33 cellular contexts compared by ENCODE assay signal in the genomic region with DNA sequence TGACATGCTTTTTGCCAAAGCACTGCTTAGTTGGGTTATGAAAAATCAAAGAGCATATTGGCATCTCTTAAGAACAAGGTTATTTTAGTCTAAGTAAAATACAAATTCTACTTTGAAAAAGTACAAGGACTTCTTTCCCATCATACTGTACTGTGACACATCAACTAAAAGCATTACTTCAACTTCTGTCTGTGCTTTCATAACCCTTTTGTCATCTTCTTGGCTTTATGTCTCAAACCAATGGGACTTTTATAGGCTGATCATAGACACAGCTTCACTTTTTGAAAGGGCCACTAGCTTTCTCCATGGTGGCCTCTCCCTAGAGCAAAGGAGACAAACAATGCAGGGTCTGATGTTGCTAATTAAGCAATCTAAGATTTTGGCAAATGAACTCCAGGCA.
"Had no signal": no experiment of that assay in that cellular context is flagged by ENCODE, and none has a peak within 500 bp of the region (broad histone marks: within the 10 kb centered on the region; RNA-seq: fewer than 3 reads in every experiment).

No MANE protein-coding gene starts in this region.

- H3K4me3 Mint-ChIP-seq: activated CD4-positive, alpha-beta memory T cell treated with anti-CD3 and anti-CD28 coated beads for 36 hours; activated CD4-positive, alpha-beta T cell treated with anti-CD3 and anti-CD28 coated beads for 36 hours; activated CD4-positive, alpha-beta T cell treated with anti-CD3 and anti-CD28 coated beads, Interleukin-2, amount 10 ng/mL, durations not matched to agents 24 days and 14 days; activated CD8-positive, alpha-beta memory T cell treated with anti-CD3 and anti-CD28 coated beads, Interleukin-2, amount 10 ng/mL, durations not matched to agents 7 days and 5 days; activated CD8-positive, alpha-beta T cell treated with anti-CD3 and anti-CD28 coated beads, Interleukin-2, amount 10 ng/mL, durations not matched to agents 7 days and 5 days; activated naive CD4-positive, alpha-beta T cell treated with anti-CD3 and anti-CD28 coated beads for 36 hours; activated naive CD4-positive, alpha-beta T cell treated with anti-CD3 and anti-CD28 coated beads, Interleukin-2, amount 50 U/mL, for 24 hours; activated naive CD8-positive, alpha-beta T cell treated with anti-CD3 and anti-CD28 coated beads for 36 hours; activated naive CD8-positive, alpha-beta T cell treated with anti-CD3 and anti-CD28 coated beads, Interleukin-2, amount 50 U/mL, for 24 hours; activated T-helper 1 cell treated with anti-CD3 and anti-CD28 coated beads, Interleukin-12 subunit alpha, Interleukin-12 subunit beta, Interleukin-2, Interleukin-4 antibody, amounts not matched to agents 30 ng/mL and 10 ng/mL and 1 ng/mL, durations not matched to agents 14 hours and 24 hours and 36 hours; dendritic cell treated with granulocyte-macrophage colony-stimulating factor and Interleukin-4, amounts not matched to agents 40 ng/mL and 50 ng/mL, for 4 days; endodermal cell had no signal

- ATAC-seq: activated CD4-positive, alpha-beta T cell treated with anti-CD3 and anti-CD28 coated beads for 36 hours; activated CD8-positive, alpha-beta memory T cell treated with anti-CD3 and anti-CD28 coated beads, Interleukin-2, amount 10 ng/mL, durations not matched to agents 7 days and 5 days; activated CD8-positive, alpha-beta T cell treated with anti-CD3 and anti-CD28 coated beads, Interleukin-2, amount 10 ng/mL, durations not matched to agents 7 days and 5 days; activated naive CD8-positive, alpha-beta T cell treated with anti-CD3 and anti-CD28 coated beads, Interleukin-2, amount 50 U/mL, for 24 hours; esophagus mucosa; foreskin keratinocyte; gastrocnemius medialis had no signal

- H3K27ac ChIP-seq: adrenal gland, brain microvascular endothelial cell, colonic mucosa, dorsolateral prefrontal cortex, foreskin keratinocyte, gastrocnemius medialis, heart left ventricle had no signal

- H3K27ac Mint-ChIP-seq: activated CD4-positive, alpha-beta memory T cell treated with anti-CD3 and anti-CD28 coated beads for 36 hours; activated CD4-positive, alpha-beta T cell treated with anti-CD3 and anti-CD28 coated beads for 36 hours; activated CD4-positive, alpha-beta T cell treated with anti-CD3 and anti-CD28 coated beads, Interleukin-2, amount 10 ng/mL, durations not matched to agents 24 days and 14 days; activated CD8-positive, alpha-beta memory T cell treated with anti-CD3 and anti-CD28 coated beads, Interleukin-2, amount 10 ng/mL, durations not matched to agents 7 days and 5 days; activated CD8-positive, alpha-beta T cell treated with anti-CD3 and anti-CD28 coated beads, Interleukin-2, amount 10 ng/mL, durations not matched to agents 7 days and 5 days; activated naive CD4-positive, alpha-beta T cell treated with anti-CD3 and anti-CD28 coated beads for 36 hours; activated naive CD4-positive, alpha-beta T cell treated with anti-CD3 and anti-CD28 coated beads, Interleukin-2, amount 50 U/mL, for 24 hours; activated naive CD8-positive, alpha-beta T cell treated with anti-CD3 and anti-CD28 coated beads for 36 hours; activated naive CD8-positive, alpha-beta T cell treated with anti-CD3 and anti-CD28 coated beads, Interleukin-2, amount 50 U/mL, for 24 hours; activated T-helper 1 cell treated with anti-CD3 and anti-CD28 coated beads, Interleukin-12 subunit alpha, Interleukin-12 subunit beta, Interleukin-2, Interleukin-4 antibody, amounts not matched to agents 30 ng/mL and 10 ng/mL and 1 ng/mL, durations not matched to agents 14 hours and 24 hours and 36 hours; activated T-helper 2 cell treated with anti-CD3 and anti-CD28 coated beads, Interferon-gamma antibody, Interleukin-2, Interleukin-4, amounts not matched to agents 10 μg/mL and 5 μg/mL and 100 μg/mL, durations not matched to agents 14 hours and 24 hours and 36 hours; dendritic cell treated with granulocyte-macrophage colony-stimulating factor and Interleukin-4, amounts not matched to agents 40 ng/mL and 50 ng/mL, for 4 days; endodermal cell had no signal

- H3K36me3 ChIP-seq: adrenal gland, brain microvascular endothelial cell, colonic mucosa, gastrocnemius medialis, heart left ventricle had no signal

- H3K4me1 ChIP-seq: colonic mucosa, foreskin keratinocyte, gastrocnemius medialis had no signal

- DNase-seq: activated CD4-positive, alpha-beta memory T cell treated with anti-CD3 and anti-CD28 coated beads for 36 hours; activated CD4-positive, alpha-beta T cell treated with anti-CD3 and anti-CD28 coated beads for 36 hours; activated CD4-positive, alpha-beta T cell treated with anti-CD3 and anti-CD28 coated beads, Interleukin-2, amount 10 ng/mL, durations not matched to agents 24 days and 14 days; activated CD4-positive, CD25-positive, alpha-beta regulatory T cell; activated CD4-positive, CD25-positive, alpha-beta regulatory T cell treated with anti-CD3 and anti-CD28 coated beads, Interleukin-2, amount 50 U/mL, for 72 hours; activated CD8-positive, alpha-beta memory T cell treated with anti-CD3 and anti-CD28 coated beads, Interleukin-2, amount 10 ng/mL, durations not matched to agents 7 days and 5 days; activated CD8-positive, alpha-beta memory T cell treated with anti-CD3 and anti-CD28 coated beads, Interleukin-2, amount 50 U/mL, for 4 hours; activated CD8-positive, alpha-beta T cell treated with anti-CD3 and anti-CD28 coated beads, Interleukin-2, amount 10 ng/mL, durations not matched to agents 7 days and 5 days; activated effector memory CD4-positive, alpha-beta T cell treated with anti-CD3 and anti-CD28 coated beads, Interleukin-2, amount 50 U/mL, for 16 hours; activated naive CD4-positive, alpha-beta T cell treated with anti-CD3 and anti-CD28 coated beads for 36 hours; activated naive CD8-positive, alpha-beta T cell treated with anti-CD3 and anti-CD28 coated beads for 36 hours; activated naive CD8-positive, alpha-beta T cell treated with anti-CD3 and anti-CD28 coated beads, Interleukin-2, amount 50 U/mL, for 24 hours; activated T-cell treated with anti-CD3 and anti-CD28 coated beads, Interleukin-2, amount 50 U/mL, for 1 hour; activated T-cell treated with anti-CD3 and anti-CD28 coated beads, Interleukin-2, amount 50 U/mL, for 48 hours; adrenal gland; amygdala; aorta; brain microvascular endothelial cell; caudate nucleus; colonic mucosa; dorsolateral prefrontal cortex; effector memory CD4-positive, alpha-beta T cell; endodermal cell; foreskin keratinocyte; gastrocnemius medialis; glutamatergic neuron; heart left ventricle; T-helper 2 cell had no signal

- H3K4me3 ChIP-seq: adrenal gland, colonic mucosa, dorsolateral prefrontal cortex, gastrocnemius medialis, heart left ventricle had no signal

- H3K36me3 Mint-ChIP-seq: activated CD4-positive, alpha-beta memory T cell treated with anti-CD3 and anti-CD28 coated beads for 36 hours; activated CD8-positive, alpha-beta memory T cell treated with anti-CD3 and anti-CD28 coated beads, Interleukin-2, amount 10 ng/mL, durations not matched to agents 7 days and 5 days; activated naive CD4-positive, alpha-beta T cell treated with anti-CD3 and anti-CD28 coated beads, Interleukin-2, amount 50 U/mL, for 24 hours; activated naive CD8-positive, alpha-beta T cell treated with anti-CD3 and anti-CD28 coated beads for 36 hours had no signal

- H3K9me3 ChIP-seq: adrenal gland, colonic mucosa, gastrocnemius medialis, heart left ventricle had no signal

- H3K27me3 Mint-ChIP-seq: activated CD4-positive, alpha-beta memory T cell treated with anti-CD3 and anti-CD28 coated beads for 36 hours; activated CD4-positive, alpha-beta T cell treated with anti-CD3 and anti-CD28 coated beads for 36 hours; activated naive CD8-positive, alpha-beta T cell treated with anti-CD3 and anti-CD28 coated beads for 36 hours; activated naive CD8-positive, alpha-beta T cell treated with anti-CD3 and anti-CD28 coated beads, Interleukin-2, amount 50 U/mL, for 24 hours; dendritic cell treated with granulocyte-macrophage colony-stimulating factor and Interleukin-4, amounts not matched to agents 40 ng/mL and 50 ng/mL, for 4 days had no signal

- H3K27me3 ChIP-seq: adrenal gland, brain microvascular endothelial cell, colonic mucosa, dorsolateral prefrontal cortex, foreskin keratinocyte, gastrocnemius medialis, heart left ventricle had no signal

- H3K4me1 Mint-ChIP-seq: activated CD4-positive, alpha-beta T cell treated with anti-CD3 and anti-CD28 coated beads for 36 hours; activated CD4-positive, alpha-beta T cell treated with anti-CD3 and anti-CD28 coated beads, Interleukin-2, amount 10 ng/mL, durations not matched to agents 24 days and 14 days; activated CD8-positive, alpha-beta memory T cell treated with anti-CD3 and anti-CD28 coated beads, Interleukin-2, amount 10 ng/mL, durations not matched to agents 7 days and 5 days; activated naive CD4-positive, alpha-beta T cell treated with anti-CD3 and anti-CD28 coated beads, Interleukin-2, amount 50 U/mL, for 24 hours; activated naive CD8-positive, alpha-beta T cell treated with anti-CD3 and anti-CD28 coated beads for 36 hours; activated naive CD8-positive, alpha-beta T cell treated with anti-CD3 and anti-CD28 coated beads, Interleukin-2, amount 50 U/mL, for 24 hours; endodermal cell had no signal

- H3K9me3 Mint-ChIP-seq: activated CD4-positive, alpha-beta memory T cell treated with anti-CD3 and anti-CD28 coated beads for 36 hours; activated CD4-positive, alpha-beta T cell treated with anti-CD3 and anti-CD28 coated beads, Interleukin-2, amount 10 ng/mL, durations not matched to agents 24 days and 14 days; activated naive CD4-positive, alpha-beta T cell treated with anti-CD3 and anti-CD28 coated beads for 36 hours; activated naive CD4-positive, alpha-beta T cell treated with anti-CD3 and anti-CD28 coated beads, Interleukin-2, amount 50 U/mL, for 24 hours; activated naive CD8-positive, alpha-beta T cell treated with anti-CD3 and anti-CD28 coated beads for 36 hours; activated T-helper 1 cell treated with anti-CD3 and anti-CD28 coated beads, Interleukin-12 subunit alpha, Interleukin-12 subunit beta, Interleukin-2, Interleukin-4 antibody, amounts not matched to agents 30 ng/mL and 10 ng/mL and 1 ng/mL, durations not matched to agents 14 hours and 24 hours and 36 hours; activated T-helper 2 cell treated with anti-CD3 and anti-CD28 coated beads, Interferon-gamma antibody, Interleukin-2, Interleukin-4, amounts not matched to agents 10 μg/mL and 5 μg/mL and 100 μg/mL, durations not matched to agents 14 hours and 24 hours and 36 hours had no signal
